Comparison of ENCODE assay signal across 2 cellular contexts in genomic region chr4:25489221-25489797, GRCh38.
TF ChIP-seq lines count a peak whose summit lies in the region.

No MANE protein-coding gene starts in this region.

TF ChIP-seq in H1, 55 proteins besides CTCF, POLR2A, EP300 and RAD21 (continued from another document):
- no peak for TF ChIP-seq USF2 (IDR thresholded peaks at IDR 0.05; ENCODE audit: low read length)
- TF ChIP-seq SP1 (IDR thresholded peaks at IDR 0.05; ENCODE audit: low read depth, low read length), result no peak
- no peak for TF ChIP-seq POLR2AphosphoS5 (IDR thresholded peaks at IDR 0.05; ENCODE audit: low read depth, low read length)
- no peak for TF ChIP-seq KDM1A (IDR thresholded peaks at IDR 0.05; ENCODE audit: borderline replicate concordance, low read length)
- no peak for TF ChIP-seq EGR1 (IDR thresholded peaks at IDR 0.05; ENCODE audit: borderline replicate concordance, low read depth, low read length)
- TF ChIP-seq MAX (IDR thresholded peaks at IDR 0.05), result no peak

TF ChIP-seq in SK-N-SH treated with all-trans-retinoic acid at 6 μM for 48 hours, 23 proteins besides CTCF, POLR2A, EP300 and RAD21 (continued from another document):
- TF ChIP-seq POU6F1 (CRISPR knock-in tag; IDR thresholded peaks at IDR 0.05; ENCODE audit: borderline replicate concordance, low read depth) (no peak), CSRNP3 (CRISPR knock-in tag; IDR thresholded peaks at IDR 0.05) (no peak), ZNF70 (CRISPR knock-in tag; IDR thresholded peaks at IDR 0.05) (no peak), PATZ1 (CRISPR knock-in tag; IDR thresholded peaks at IDR 0.05; ENCODE audit: borderline replicate concordance) (no peak), RARB (CRISPR knock-in tag; IDR thresholded peaks at IDR 0.05) (no peak), CSDC2 (CRISPR knock-in tag; IDR thresholded peaks at IDR 0.05) (no peak), ISL1 (CRISPR knock-in tag; IDR thresholded peaks at IDR 0.05) (no peak), BACH2 (CRISPR knock-in tag; IDR thresholded peaks at IDR 0.05; ENCODE audit: borderline replicate concordance) (no peak), CREB5 (CRISPR knock-in tag; IDR thresholded peaks at IDR 0.05; ENCODE audit: low read depth) (no peak)
TF ChIP-seq in SK-N-SH treated with all-trans-retinoic acid at 6 μM for 48 hours: peak in this region for 0.
